In genomic region chr10:119003572-119004289, GRCh38 we compare ENCODE assay signal across 16 cellular contexts.
"Had no signal": no experiment of that assay in that cellular context is flagged by ENCODE, and none has a peak within 500 bp of the region (broad histone marks: within the 10 kb centered on the region; RNA-seq: fewer than 3 reads in every experiment).

No MANE protein-coding gene starts in this region.

- DNase-seq: activated CD4-positive, alpha-beta T cell treated with anti-CD3 and anti-CD28 coated beads for 1 hour; activated CD4-positive, alpha-beta T cell treated with anti-CD3 and anti-CD28 coated beads, Interleukin-2, amount 50 U/mL, for 48 hours; activated naive CD4-positive, alpha-beta T cell treated with anti-CD3 and anti-CD28 coated beads, Interleukin-2, amount 50 U/mL, for 16 hours; amniotic stem cell; body of pancreas; effector memory CD4-positive, alpha-beta T cell; glutamatergic neuron; left cardiac atrium; lower lobe of right lung; natural killer cell; sigmoid colon; stimulated activated CD4-positive, alpha-beta T cell treated with anti-CD3 and anti-CD28 coated beads, Interleukin-2, amount 100 ng/mL, for 24 hours; stimulated activated naive CD4-positive, alpha-beta T cell treated with Interleukin-2 at 50 U/mL for 16 hours; SW 1271 had no signal

- H3K27me3 ChIP-seq: body of pancreas, sigmoid colon had no signal

- ATAC-seq: body of pancreas, left cardiac atrium, lower lobe of right lung, natural killer cell had no signal

- H3K4me3 ChIP-seq: body of pancreas, lower lobe of right lung, sigmoid colon had no signal

- H3K36me3 Mint-ChIP-seq: natural killer cell had no signal

- H3K4me1 Mint-ChIP-seq: natural killer cell had no signal

- H3K4me3 Mint-ChIP-seq: activated T-helper 1 cell treated with anti-CD3 and anti-CD28 coated beads, Interleukin-12 subunit alpha, Interleukin-12 subunit beta, Interleukin-2, Interleukin-4 antibody, amounts not matched to agents 30 ng/mL and 10 ng/mL and 1 ng/mL, durations not matched to agents 14 hours and 24 hours and 36 hours; natural killer cell; T-helper 2 cell treated with Interferon-gamma antibody and Interleukin-4, amounts not matched to agents 5 μg/mL and 100 μg/mL, for 36 hours had no signal

- H3K27ac ChIP-seq: body of pancreas, lower lobe of right lung, sigmoid colon had no signal

- H3K9me3 Mint-ChIP-seq: activated T-helper 1 cell treated with anti-CD3 and anti-CD28 coated beads, Interleukin-12 subunit alpha, Interleukin-12 subunit beta, Interleukin-2, Interleukin-4 antibody, amounts not matched to agents 30 ng/mL and 10 ng/mL and 1 ng/mL, durations not matched to agents 14 hours and 24 hours and 36 hours; natural killer cell; T-helper 2 cell treated with Interferon-gamma antibody and Interleukin-4, amounts not matched to agents 5 μg/mL and 100 μg/mL, for 36 hours had no signal

- H3K36me3 ChIP-seq: lower lobe of right lung, sigmoid colon had no signal

- H3K9me3 ChIP-seq: body of pancreas, lower lobe of right lung, sigmoid colon had no signal

- H3K27ac Mint-ChIP-seq: activated T-helper 1 cell treated with anti-CD3 and anti-CD28 coated beads, Interleukin-12 subunit alpha, Interleukin-12 subunit beta, Interleukin-2, Interleukin-4 antibody, amounts not matched to agents 30 ng/mL and 10 ng/mL and 1 ng/mL, durations not matched to agents 14 hours and 24 hours and 36 hours; natural killer cell; T-helper 2 cell treated with Interferon-gamma antibody and Interleukin-4, amounts not matched to agents 5 μg/mL and 100 μg/mL, for 36 hours had no signal
